In the genomic region with DNA sequence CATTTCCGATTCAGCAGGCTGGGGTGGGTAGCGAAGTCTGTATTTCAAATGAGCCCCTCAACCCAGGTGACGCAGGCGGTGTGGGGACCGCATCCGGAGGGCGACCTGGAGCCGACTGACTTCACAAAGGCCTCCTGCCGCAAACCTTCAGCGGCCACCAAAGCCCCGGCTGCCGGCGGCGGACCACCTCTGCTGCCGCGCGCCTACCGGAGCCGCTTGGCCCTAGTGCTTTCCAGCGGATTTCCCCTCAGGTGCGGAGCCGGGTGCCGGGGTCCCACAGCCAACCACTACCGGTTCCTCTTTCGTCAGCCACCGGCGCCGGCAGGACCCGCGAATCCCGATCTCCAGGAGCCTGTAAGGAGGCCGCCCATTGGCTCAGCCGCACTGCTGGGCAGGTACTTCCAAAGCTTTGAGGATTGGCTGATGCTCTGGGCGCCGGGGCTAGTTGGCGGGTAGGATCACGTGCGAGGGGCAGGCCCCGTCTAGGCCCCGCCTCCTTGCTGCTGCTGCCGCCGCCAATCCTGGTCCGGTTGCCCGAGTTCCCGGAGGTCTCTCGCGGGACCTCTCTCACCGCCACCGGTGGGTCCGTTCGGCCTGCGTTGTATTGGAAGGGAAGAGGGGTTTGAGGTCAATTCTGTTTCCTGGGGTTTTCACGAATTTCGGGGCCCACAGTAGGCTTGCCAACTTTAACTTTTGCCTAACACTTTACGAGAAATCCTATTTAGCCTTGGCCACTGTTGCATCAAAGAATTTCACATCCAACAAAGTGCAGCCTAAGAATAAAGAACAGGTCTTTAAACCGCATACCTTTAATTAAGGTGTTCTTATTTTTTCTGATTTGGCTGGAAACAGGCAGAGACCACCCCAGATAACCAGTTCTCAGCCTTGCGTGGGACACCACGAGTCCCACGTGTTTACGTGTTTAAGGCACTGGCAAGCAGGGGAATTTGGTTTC, we compare ENCODE assay signal across 1 cellular context.
TF ChIP-seq lines count a peak whose summit lies in the region.

A gene (plus strand): TSS at position 494 of the 955 bp plus-strand sequence. CDS start 5,732 bp downstream, outside the sequence.

TF ChIP-seq in H1, 55 proteins besides CTCF, POLR2A, EP300 and RAD21 (continued from another document):
- TF ChIP-seq SRF (IDR thresholded peaks at IDR 0.05; ENCODE audit: low read depth, low read length) (no peak), EGR1 (IDR thresholded peaks at IDR 0.05; ENCODE audit: borderline replicate concordance, low read depth, low read length) (no peak)
